2 cellular contexts compared by ENCODE assay signal in genomic region chr11:103625624-103625965, GRCh38.
TF ChIP-seq lines count a peak whose summit lies in the region.

No MANE protein-coding gene starts in this region.

TF ChIP-seq in GM23338, 12 proteins besides CTCF, POLR2A, EP300 and RAD21:
- TF ChIP-seq ZNF462 (CRISPR knock-in tag; IDR thresholded peaks at IDR 0.05) = no peak
- no peak for TF ChIP-seq NANOG (IDR thresholded peaks at IDR 0.05; ENCODE audit: borderline replicate concordance)
- TF ChIP-seq STAT1 (IDR thresholded peaks at IDR 0.05; ENCODE audit: unreplicated experiment) = no peak
- no peak for TF ChIP-seq CREB1 (CRISPR knock-in tag; IDR thresholded peaks at IDR 0.05; ENCODE audit: low read depth)
- TF ChIP-seq ZNF331 (CRISPR knock-in tag; IDR thresholded peaks at IDR 0.05; ENCODE audit: low read depth) = no peak
- no peak for TF ChIP-seq EZH2phosphoT487 (IDR thresholded peaks at IDR 0.05; ENCODE audit: unreplicated experiment)
- TF ChIP-seq EZH2 (IDR thresholded peaks at IDR 0.05; ENCODE audit: low read depth, unreplicated experiment) = no peak
- no peak for TF ChIP-seq JUNB (IDR thresholded peaks at IDR 0.05; ENCODE audit: unreplicated experiment)
- TF ChIP-seq POLR2AphosphoS5 (IDR thresholded peaks at IDR 0.05; ENCODE audit: low read depth) = no peak
- no peak for TF ChIP-seq ZNF114 (CRISPR knock-in tag; IDR thresholded peaks at IDR 0.05)
- TF ChIP-seq, protein P1, sequence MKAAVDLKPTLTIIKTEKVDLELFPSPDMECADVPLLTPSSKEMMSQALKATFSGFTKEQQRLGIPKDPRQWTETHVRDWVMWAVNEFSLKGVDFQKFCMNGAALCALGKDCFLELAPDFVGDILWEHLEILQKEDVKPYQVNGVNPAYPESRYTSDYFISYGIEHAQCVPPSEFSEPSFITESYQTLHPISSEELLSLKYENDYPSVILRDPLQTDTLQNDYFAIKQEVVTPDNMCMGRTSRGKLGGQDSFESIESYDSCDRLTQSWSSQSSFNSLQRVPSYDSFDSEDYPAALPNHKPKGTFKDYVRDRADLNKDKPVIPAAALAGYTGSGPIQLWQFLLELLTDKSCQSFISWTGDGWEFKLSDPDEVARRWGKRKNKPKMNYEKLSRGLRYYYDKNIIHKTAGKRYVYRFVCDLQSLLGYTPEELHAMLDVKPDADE (IDR thresholded peaks at IDR 0.05) = no peak
- TF ChIP-seq, protein P2, sequence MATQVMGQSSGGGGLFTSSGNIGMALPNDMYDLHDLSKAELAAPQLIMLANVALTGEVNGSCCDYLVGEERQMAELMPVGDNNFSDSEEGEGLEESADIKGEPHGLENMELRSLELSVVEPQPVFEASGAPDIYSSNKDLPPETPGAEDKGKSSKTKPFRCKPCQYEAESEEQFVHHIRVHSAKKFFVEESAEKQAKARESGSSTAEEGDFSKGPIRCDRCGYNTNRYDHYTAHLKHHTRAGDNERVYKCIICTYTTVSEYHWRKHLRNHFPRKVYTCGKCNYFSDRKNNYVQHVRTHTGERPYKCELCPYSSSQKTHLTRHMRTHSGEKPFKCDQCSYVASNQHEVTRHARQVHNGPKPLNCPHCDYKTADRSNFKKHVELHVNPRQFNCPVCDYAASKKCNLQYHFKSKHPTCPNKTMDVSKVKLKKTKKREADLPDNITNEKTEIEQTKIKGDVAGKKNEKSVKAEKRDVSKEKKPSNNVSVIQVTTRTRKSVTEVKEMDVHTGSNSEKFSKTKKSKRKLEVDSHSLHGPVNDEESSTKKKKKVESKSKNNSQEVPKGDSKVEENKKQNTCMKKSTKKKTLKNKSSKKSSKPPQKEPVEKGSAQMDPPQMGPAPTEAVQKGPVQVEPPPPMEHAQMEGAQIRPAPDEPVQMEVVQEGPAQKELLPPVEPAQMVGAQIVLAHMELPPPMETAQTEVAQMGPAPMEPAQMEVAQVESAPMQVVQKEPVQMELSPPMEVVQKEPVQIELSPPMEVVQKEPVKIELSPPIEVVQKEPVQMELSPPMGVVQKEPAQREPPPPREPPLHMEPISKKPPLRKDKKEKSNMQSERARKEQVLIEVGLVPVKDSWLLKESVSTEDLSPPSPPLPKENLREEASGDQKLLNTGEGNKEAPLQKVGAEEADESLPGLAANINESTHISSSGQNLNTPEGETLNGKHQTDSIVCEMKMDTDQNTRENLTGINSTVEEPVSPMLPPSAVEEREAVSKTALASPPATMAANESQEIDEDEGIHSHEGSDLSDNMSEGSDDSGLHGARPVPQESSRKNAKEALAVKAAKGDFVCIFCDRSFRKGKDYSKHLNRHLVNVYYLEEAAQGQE (IDR thresholded peaks at IDR 0.05; ENCODE audit: unreplicated experiment) = no peak

TF ChIP-seq in H1, 55 proteins besides CTCF, POLR2A, EP300 and RAD21:
- TF ChIP-seq PHF8 (conservative IDR thresholded peaks at IDR 0.05; ENCODE audit: low read depth, low read length) = no peak
- TF ChIP-seq CHD1 (IDR thresholded peaks at IDR 0.05; ENCODE audit: low read depth, low read length) = no peak
- TF ChIP-seq BACH1 (IDR thresholded peaks at IDR 0.05; ENCODE audit: low read length) = no peak
